12 cellular contexts compared by ENCODE assay signal in the genomic region with DNA sequence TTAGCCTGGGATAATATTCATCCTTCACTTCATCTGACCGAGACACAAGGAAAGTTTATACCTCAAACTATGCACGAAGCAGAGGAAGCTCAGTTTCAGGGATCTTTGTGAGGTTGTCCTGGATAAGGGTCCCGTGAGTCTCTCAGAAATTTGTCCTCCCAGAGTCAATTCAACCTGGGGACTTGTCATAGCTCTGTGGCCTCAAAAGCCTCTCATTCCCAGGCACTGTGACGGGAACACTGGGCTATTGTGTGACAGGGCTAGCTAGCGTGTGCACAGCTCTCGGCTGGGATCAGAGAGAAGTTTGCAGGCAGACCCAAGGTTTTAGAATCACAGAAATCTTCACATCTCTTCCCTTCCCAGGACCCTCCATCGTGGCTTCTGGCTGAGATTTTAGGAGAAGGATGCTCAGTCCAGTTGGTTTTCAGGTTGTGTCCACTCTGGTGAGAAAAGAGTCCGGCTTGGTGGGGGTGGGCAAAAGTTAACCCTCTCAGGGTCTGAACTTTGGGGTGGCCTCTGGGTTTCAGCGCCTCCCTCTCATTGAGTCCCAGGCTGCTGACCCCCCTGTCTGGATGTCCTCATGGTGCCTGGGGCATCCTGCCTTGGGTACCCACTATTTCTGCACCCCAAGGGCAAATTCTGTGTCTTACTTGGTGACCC. TPM values are rescaled to one million over a fixed set of nuclear protein-coding genes. Genes with fewer than 3 reads are reported as not detected.
DNase-seq lines count a peak whose midpoint lies in the region; ATAC-seq, FAIRE-seq and TF ChIP-seq lines count a peak whose summit lies in the region.
"Had no signal": no experiment of that assay in that cellular context is flagged by ENCODE, and none has a peak within 500 bp of the region (broad histone marks: within the 10 kb centered on the region; RNA-seq: fewer than 3 reads in every experiment).

No MANE protein-coding gene starts in this region.

- H3K79me2 ChIP-seq in hepatocyte = no peaks in the 10 kb centered on the region

- DNase-seq in Ammon's horn (ENCODE audit: low spot score) = peak; percentile 84
- DNase-seq in activated T-helper 1 cell treated with anti-CD3 and anti-CD28 coated beads, Interleukin-12 subunit alpha, Interleukin-12 subunit beta, Interleukin-2, Interleukin-4 antibody, amounts not matched to agents 30 ng/mL and 10 ng/mL and 1 ng/mL, durations not matched to agents 14 hours and 24 hours and 36 hours (ENCODE audit: low spot score) = no peak
- DNase-seq in hepatocyte (ENCODE audit: low spot score) = no peak
- DNase-seq in posterior cingulate gyrus = peak in 6 of 10 donors; percentile 42 to 92 (median 72)
- no peak for DNase-seq in GF-D8 (lab: John Stamatoyannopoulos, UW)
- no peak for DNase-seq in NCI-H82 treated with DMSO at 0.1 percent for 48 hours (lab: John Stamatoyannopoulos, UW; ENCODE audit: unreplicated experiment)
- no peak for DNase-seq in frontal cortex (ENCODE audit: low spot score in 2 of 2)
- DNase-seq: AML-193, Kasumi-1, left cardiac atrium, OCI-M1 had no signal

- no peaks in the 10 kb centered on the region for H3K27me3 ChIP-seq in hepatocyte

- H3K4me1 Mint-ChIP-seq in activated T-helper 1 cell treated with anti-CD3 and anti-CD28 coated beads, Interleukin-12 subunit alpha, Interleukin-12 subunit beta, Interleukin-2, Interleukin-4 antibody, amounts not matched to agents 30 ng/mL and 10 ng/mL and 1 ng/mL, durations not matched to agents 14 hours and 24 hours and 36 hours (ENCODE audit: low read depth) = peaks cover 51% of the 10 kb centered on the region

- H4K20me1 ChIP-seq in hepatocyte (ENCODE audit: insufficient read depth, poor library complexity, severe bottlenecking) = no peaks in the 10 kb centered on the region

- H3K27ac Mint-ChIP-seq in activated T-helper 1 cell treated with anti-CD3 and anti-CD28 coated beads, Interleukin-12 subunit alpha, Interleukin-12 subunit beta, Interleukin-2, Interleukin-4 antibody, amounts not matched to agents 30 ng/mL and 10 ng/mL and 1 ng/mL, durations not matched to agents 14 hours and 24 hours and 36 hours = peak overlapping the region; percentile 21

- H3K9me3 ChIP-seq in hepatocyte (ENCODE audit: low read depth) = no peaks in the 10 kb centered on the region

- WGBS in hepatocyte (ENCODE audit: low lambda C conversion rate, missing lambda C conversion rate) = 82% methylated on average over 9 of the region's 9 CpGs

- H3K36me3 ChIP-seq in hepatocyte (replicated peaks; ENCODE audit: insufficient read depth, low read depth) = no peaks in the 10 kb centered on the region

- intact Hi-C loops in activated T-helper 1 cell treated with anti-CD3 and anti-CD28 coated beads, Interleukin-12 subunit alpha, Interleukin-12 subunit beta, Interleukin-2, Interleukin-4 antibody, amounts not matched to agents 30 ng/mL and 10 ng/mL and 1 ng/mL, durations not matched to agents 14 hours and 24 hours and 36 hours (cut with micrococcal nuclease) = no loop called here
- intact Hi-C loops in posterior cingulate gyrus (cut with DNase I) = no loop called here

- H3K27ac ChIP-seq in hepatocyte = peak overlapping the region; percentile 72

- no peak overlapping the region for H3K4me3 ChIP-seq in hepatocyte

- no peak for ATAC-seq in GM19397 (IDR thresholded peaks at IDR 0.05; ENCODE audit: unreplicated experiment)

- peak overlapping the region; percentile 43 for H3K4me2 ChIP-seq in hepatocyte

- peaks cover 22% of the 10 kb centered on the region for H3K4me1 ChIP-seq in hepatocyte (ENCODE audit: insufficient read depth)

- no peaks in the 10 kb centered on the region for H3K9me2 ChIP-seq in hepatocyte (replicated peaks; ENCODE audit: insufficient read depth)

- peaks cover 2% of the 10 kb centered on the region for H3K27me3 Mint-ChIP-seq in activated T-helper 1 cell treated with anti-CD3 and anti-CD28 coated beads, Interleukin-12 subunit alpha, Interleukin-12 subunit beta, Interleukin-2, Interleukin-4 antibody, amounts not matched to agents 30 ng/mL and 10 ng/mL and 1 ng/mL, durations not matched to agents 14 hours and 24 hours and 36 hours (ENCODE audit: insufficient read depth)

- no peaks in the 10 kb centered on the region for H3K9me3 Mint-ChIP-seq in activated T-helper 1 cell treated with anti-CD3 and anti-CD28 coated beads, Interleukin-12 subunit alpha, Interleukin-12 subunit beta, Interleukin-2, Interleukin-4 antibody, amounts not matched to agents 30 ng/mL and 10 ng/mL and 1 ng/mL, durations not matched to agents 14 hours and 24 hours and 36 hours

- H3K4me3 Mint-ChIP-seq in activated T-helper 1 cell treated with anti-CD3 and anti-CD28 coated beads, Interleukin-12 subunit alpha, Interleukin-12 subunit beta, Interleukin-2, Interleukin-4 antibody, amounts not matched to agents 30 ng/mL and 10 ng/mL and 1 ng/mL, durations not matched to agents 14 hours and 24 hours and 36 hours = no peak overlapping the region

- TF ChIP-seq CTCF in hepatocyte (IDR thresholded peaks at IDR 0.05; ENCODE audit: poor library complexity) = no peak

- FAIRE-seq in frontal cortex (lab: Jason Lieb, UNC) = no peak

- no peaks in the 10 kb centered on the region for H3K36me3 Mint-ChIP-seq in activated T-helper 1 cell treated with anti-CD3 and anti-CD28 coated beads, Interleukin-12 subunit alpha, Interleukin-12 subunit beta, Interleukin-2, Interleukin-4 antibody, amounts not matched to agents 30 ng/mL and 10 ng/mL and 1 ng/mL, durations not matched to agents 14 hours and 24 hours and 36 hours (ENCODE audit: low read depth)

- no peak overlapping the region for H2AFZ ChIP-seq in hepatocyte

RNA-seq across cellular contexts. Expression of gene LBR, which starts 20.4 kb away (rescaled TPM):
- 176 TPM in 2 replicates for total RNA-seq in activated T-helper 1 cell treated with anti-CD3 and anti-CD28 coated beads, Interleukin-12 subunit alpha, Interleukin-12 subunit beta, Interleukin-2, Interleukin-4 antibody, amounts not matched to agents 30 ng/mL and 10 ng/mL and 1 ng/mL, durations not matched to agents 14 hours and 24 hours and 36 hours
- total RNA-seq in hepatocyte (54.2 and 65.9 TPM in 2 replicates), frontal cortex (79.9 TPM)
- 29.6 and 33.3 TPM in 2 replicates for polyA plus RNA-seq in hepatocyte

Comparison
In these comparisons a context has a peak if more than half of its experiments do, and no peak if none do; other contexts are left out.
1. DNase-seq: peak in Ammon's horn (single experiment) and posterior cingulate gyrus (6 of 10); none in activated T-helper 1 cell treated with anti-CD3 and anti-CD28 coated beads, Interleukin-12 subunit alpha, Interleukin-12 subunit beta, Interleukin-2, Interleukin-4 antibody, amounts not matched to agents 30 ng/mL and 10 ng/mL and 1 ng/mL, durations not matched to agents 14 hours and 24 hours and 36 hours (single experiment), hepatocyte (single experiment), GF-D8 (single experiment), NCI-H82 treated with DMSO at 0.1 percent for 48 hours (single experiment) and frontal cortex (0 of 2).